1 cellular context compared by ENCODE assay signal in genomic region chr22:38255697-38256096, GRCh38.
TF ChIP-seq lines count a peak whose summit lies in the region.

No MANE protein-coding gene starts in this region.

TF ChIP-seq in K562, 482 proteins besides CTCF, POLR2A, EP300 and RAD21 (continued from another document):
- TF ChIP-seq HLTF (IDR thresholded peaks at IDR 0.05): no peak
- no peak for TF ChIP-seq ZNF277 (CRISPR knock-in tag; IDR thresholded peaks at IDR 0.05; ENCODE audit: borderline replicate concordance)
- no peak for TF ChIP-seq RBM39 (optimal IDR thresholded peaks at IDR 0.05; ENCODE audit: low read depth, low read length)
- TF ChIP-seq CHAMP1 (IDR thresholded peaks at IDR 0.05): no peak
- no peak for TF ChIP-seq PURB (CRISPR knock-in tag; IDR thresholded peaks at IDR 0.05; ENCODE audit: low read depth)
